Comparison of ENCODE assay signal across 9 cellular contexts in genomic region chr1:180533571-180533987, GRCh38.
DNase-seq lines count a peak whose midpoint lies in the region; ATAC-seq lines count a peak whose summit lies in the region.
"Had no signal": no experiment of that assay in that cellular context is flagged by ENCODE, and none has a peak within 500 bp of the region (broad histone marks: within the 10 kb centered on the region; RNA-seq: fewer than 3 reads in every experiment).

No MANE protein-coding gene starts in this region.

- H3K27ac Mint-ChIP-seq in central memory CD8-positive, alpha-beta T cell (ENCODE audit: low read depth): no peak overlapping the region
- H3K27ac Mint-ChIP-seq: dendritic cell treated with granulocyte-macrophage colony-stimulating factor and Interleukin-4, amounts not matched to agents 40 ng/mL and 50 ng/mL, for 4 days had no signal

- H3K36me3 Mint-ChIP-seq in central memory CD8-positive, alpha-beta T cell (ENCODE audit: insufficient read depth): no peaks in the 10 kb centered on the region

- peak; percentile 73 for ATAC-seq in HG02870 (IDR thresholded peaks at IDR 0.05; ENCODE audit: unreplicated experiment)
- ATAC-seq in central memory CD8-positive, alpha-beta T cell (replicated peaks; ENCODE audit: extremely low read depth, poor library complexity, severe bottlenecking): peak; percentile 52
- no peak for ATAC-seq in GM18861 (IDR thresholded peaks at IDR 0.05; ENCODE audit: unreplicated experiment)

- H3K27me3 Mint-ChIP-seq in central memory CD8-positive, alpha-beta T cell: peaks cover 31% of the 10 kb centered on the region

- H3K4me3 Mint-ChIP-seq in central memory CD8-positive, alpha-beta T cell: no peak overlapping the region
- H3K4me3 Mint-ChIP-seq: dendritic cell treated with granulocyte-macrophage colony-stimulating factor and Interleukin-4, amounts not matched to agents 40 ng/mL and 50 ng/mL, for 4 days had no signal

- H3K9me3 Mint-ChIP-seq in central memory CD8-positive, alpha-beta T cell: no peaks in the 10 kb centered on the region
- H3K9me3 Mint-ChIP-seq: dendritic cell treated with granulocyte-macrophage colony-stimulating factor and Interleukin-4, amounts not matched to agents 40 ng/mL and 50 ng/mL, for 4 days had no signal

- no peaks in the 10 kb centered on the region for H3K4me1 Mint-ChIP-seq in central memory CD8-positive, alpha-beta T cell

- DNase-seq in EL (peak; percentile 58), NCI-H226 (peak; percentile 10), left kidney (ENCODE audit: low read depth, low spot score) (peak; percentile 88)
- DNase-seq in activated CD4-positive, CD25-positive, alpha-beta regulatory T cell (lab: John Stamatoyannopoulos, UW): peak; percentile 3 to 48 (median 17)
- peak; percentile 23 to 28 for DNase-seq in central memory CD8-positive, alpha-beta T cell (ENCODE audit: low spot score in 2 of 2)
- DNase-seq in stimulated activated CD4-positive, alpha-beta T cell treated with anti-CD3 and anti-CD28 coated beads, TNF-alpha, amount 100 ng/mL, for 24 hours (ENCODE audit: low read depth in 3 of 3): peak; percentile 49 to 59 (median 52)

Comparison
In these comparisons a context has a peak if more than half of its experiments do, and no peak if none do; other contexts are left out.
1. DNase-seq: peak in every context shown above with its lines; median percentile 88 in left kidney; 58 in EL; 52 in stimulated activated CD4-positive, alpha-beta T cell treated with anti-CD3 and anti-CD28 coated beads, TNF-alpha, amount 100 ng/mL, for 24 hours; 26 in central memory CD8-positive, alpha-beta T cell; 17 in activated CD4-positive, CD25-positive, alpha-beta regulatory T cell; 10 in NCI-H226.